20 cellular contexts compared by ENCODE assay signal in genomic region chr14:51491776-51492175, GRCh38.
A peak's percentile ranks its signal among the peaks of the same experiment; 100 is the strongest.
DNase-seq lines count a peak whose midpoint lies in the region; ATAC-seq, FAIRE-seq and TF ChIP-seq lines count a peak whose summit lies in the region.
"Had no signal": no experiment of that assay in that cellular context is flagged by ENCODE, and none has a peak within 500 bp of the region (broad histone marks: within the 10 kb centered on the region; RNA-seq: fewer than 3 reads in every experiment).

No MANE protein-coding gene starts in this region.

- TF ChIP-seq CTCF in IMR-90 (conservative IDR thresholded peaks at IDR 0.05; ENCODE audit: low read depth, low read length) (no peak), D721Med (IDR thresholded peaks at IDR 0.05; ENCODE audit: insufficient read depth, missing control alignments) (no peak)

- TF ChIP-seq RAD21 in IMR-90 (IDR thresholded peaks at IDR 0.05; ENCODE audit: low read length): no peak

- peak overlapping the region; percentile 6; the same call in 1 of the 2 replicates for H4K91ac ChIP-seq in IMR-90 (ENCODE audit: insufficient read depth, low read depth, low read length)

- DNase-seq in IMR-90 (no peak), dermis blood vessel endothelial cell (peak; percentile 27), left kidney (ENCODE audit: low read depth, low spot score) (peak; percentile 42), small intestine (peak; percentile 6), D721Med (ENCODE audit: insufficient read length, low spot score) (no peak)
- no peak for DNase-seq in activated CD4-positive, CD25-positive, alpha-beta regulatory T cell treated with anti-CD3 and anti-CD28 coated beads, Interleukin-2, amount 50 U/mL, for 72 hours
- no peak for DNase-seq in effector CD8-positive, alpha-beta T cell (lab: John Stamatoyannopoulos, UW)
- DNase-seq: Calu3; DMS79; NCI-H146; NCI-H2081 treated with DMSO at 0.1 percent for 48 hours; NCI-H345; NCI-H526 treated with DMSO at 0.1 percent for 48 hours; NK-92 treated with Interleukin-12 subunit alpha and Interleukin-12 subunit beta, amount 100 ng/mL, for 24 hours; OCI-M1 had no signal

- H3K14ac ChIP-seq in IMR-90 (replicated peaks; ENCODE audit: low read depth, low read length): peak overlapping the region; percentile 69

- ATAC-seq in IMR-90 (ENCODE audit: low read depth): no peak; the same call in none of the 2 replicates
- ATAC-seq: GM12878 had no signal

- H3K9me3 ChIP-seq in IMR-90 (ENCODE audit: control insufficient read depth, insufficient read depth, low read length) (0 out of 2 replicates have a peak, but pooled peaks cover 2% of the 10 kb centered on the region), small intestine (ENCODE audit: control insufficient read depth, low read depth) (no peaks in the 10 kb centered on the region)
- H3K9me3 ChIP-seq: HAP-1 had no signal

- no peaks in the 10 kb centered on the region for H4K20me1 ChIP-seq in IMR-90 (ENCODE audit: insufficient read depth, low read length)

- H3K18ac ChIP-seq in IMR-90 (ENCODE audit: low read depth, low read length): peak overlapping the region; percentile 39; the same call in 1 of the 2 replicates

- no peak overlapping the region for H2AK9ac ChIP-seq in IMR-90 (replicated peaks; ENCODE audit: low read depth, low read length, poor library complexity)

- FAIRE-seq in small intestine (lab: Jason Lieb, UNC): no peak
- FAIRE-seq in D721Med (lab: Jason Lieb, UNC): no peak
- FAIRE-seq: GM12878, GM18507, GM19239, HTR-8/SVneo had no signal

- no peak overlapping the region for H4K5ac ChIP-seq in IMR-90 (ENCODE audit: low read depth, low read length)

- H3K27ac ChIP-seq in IMR-90 (ENCODE audit: insufficient read depth, low read length) (no peak overlapping the region), small intestine (ENCODE audit: low read depth in 1 of 2, low read length in 1 of 2) (peak overlapping the region in 1 of 2 donors; percentile 47)

- no peaks in the 10 kb centered on the region for H3K27me3 ChIP-seq in IMR-90 (ENCODE audit: control insufficient read depth, insufficient read depth, low read length)
- no peaks in the 10 kb centered on the region for H3K27me3 ChIP-seq in small intestine (ENCODE audit: control insufficient read depth in 2 of 2, insufficient read depth in 2 of 2, low read length in 2 of 2)

- POLR2A ChIA-PET in IMR-90 (lab: Charles Lee; ENCODE audit: unreplicated experiment): no interaction called here

- TF ChIP-seq POLR2A in IMR-90 (IDR thresholded peaks at IDR 0.05; ENCODE audit: low read depth, low read length): no peak

- H3K4ac ChIP-seq in IMR-90 (ENCODE audit: low read depth, low read length): no peak overlapping the region

- WGBS in IMR-90 (ENCODE audit: extremely low coverage in 2 of 2, insufficient read length in 1 of 2), 2 experiments: 14% methylated on average over 1 of the region's 3 CpGs; no CpG with 5 or more reads in 1 of the 2 experiments
- WGBS in small intestine, 3 donors: 50 to 65% (median 53%) methylated on average over 3 of the region's 3 CpGs

- H2AFZ ChIP-seq in IMR-90 (replicated peaks; ENCODE audit: low read length, poor library complexity): peak overlapping the region; percentile 64

- H3K4me3 ChIP-seq in IMR-90 (ENCODE audit: insufficient read depth, low read depth, low read length): no peak overlapping the region
- no peak overlapping the region for H3K4me3 ChIP-seq in small intestine (ENCODE audit: low read depth in 1 of 2, low read length in 2 of 2)
- H3K4me3 ChIP-seq: GM12878, HAP-1 had no signal

- no peaks in the 10 kb centered on the region for H3K36me3 ChIP-seq in IMR-90 (ENCODE audit: control insufficient read depth, insufficient read depth, low read length)
- no peaks in the 10 kb centered on the region for H3K36me3 ChIP-seq in small intestine (ENCODE audit: control insufficient read depth in 2 of 2, insufficient read depth in 2 of 2, low read length in 2 of 2)
- H3K36me3 ChIP-seq: HAP-1 had no signal

- peaks cover 15% of the 10 kb centered on the region for H3K4me1 ChIP-seq in IMR-90 (ENCODE audit: control insufficient read depth, insufficient read depth, low read length)
- no peaks in the 10 kb centered on the region for H3K4me1 ChIP-seq in small intestine (ENCODE audit: control insufficient read depth in 2 of 2, insufficient read depth in 1 of 2, low read depth in 1 of 2, low read length in 1 of 2)
- H3K4me1 ChIP-seq: HAP-1 had no signal

- CTCF ChIA-PET in IMR-90 (lab: Yijun Ruan, JAX): interaction anchor here (1.3 to 1.5 kb wide), 2 partner anchors 63 to 288 kb away, joined by 3 read pairs; no protein-coding TSS in a partner anchor

- H3K9ac ChIP-seq in IMR-90 (ENCODE audit: low read depth, low read length): no peak overlapping the region

- H2BK120ac ChIP-seq in IMR-90 (ENCODE audit: low read depth, low read length): peak overlapping the region; percentile 23; the same call in 1 of the 2 replicates

- in situ Hi-C loops in IMR-90 (cut with MboI; ENCODE audit: low sequenced_read_pairs): no loop called here

- BruUV-seq in IMR-90 (replicated peaks; lab: Mats Ljungman, UMichigan): no TSS peak

- H3K9me1 ChIP-seq in IMR-90 (ENCODE audit: insufficient read depth, low read length): peaks cover 12% of the 10 kb centered on the region; the same call in 1 of the 2 replicates

- H2BK15ac ChIP-seq in IMR-90 (ENCODE audit: low read depth, low read length): peak overlapping the region; percentile 62

- dilution Hi-C loops in IMR-90 (cut with HindIII; ENCODE audit: low sequenced_read_pairs, unreplicated experiment): no loop called here

- H3K79me1 ChIP-seq in IMR-90 (ENCODE audit: low read depth in 1 of 2, low read length in 2 of 2): no peaks in the 10 kb centered on the region; a peak in 1 of 4 replicates

- peak overlapping the region; percentile 7; the same call in 1 of the 2 replicates for H2BK20ac ChIP-seq in IMR-90 (ENCODE audit: low read depth, low read length)

- no peak overlapping the region for H3K56ac ChIP-seq in IMR-90 (ENCODE audit: extremely low read depth, insufficient read depth, low read length)

- no peak overlapping the region for H3K4me2 ChIP-seq in IMR-90 (ENCODE audit: low read depth, low read length)

- intact Hi-C loops in IMR-90 (cut with micrococcal nuclease): no loop called here

- H2AK5ac ChIP-seq in IMR-90 (ENCODE audit: low read depth, low read length): no peak overlapping the region

- peak overlapping the region; percentile 44 to 78; a peak in 2 of 4 replicates for H4K8ac ChIP-seq in IMR-90 (ENCODE audit: low read depth in 2 of 2, low read length in 2 of 2)

- no peak overlapping the region for H3K23ac ChIP-seq in IMR-90 (ENCODE audit: low read depth, low read length)

- peak overlapping the region; percentile 20 for H2BK5ac ChIP-seq in IMR-90 (ENCODE audit: low read depth, low read length, poor library complexity, severe bottlenecking)

TF ChIP-seq in IMR-90, 13 proteins besides CTCF, POLR2A, EP300 and RAD21:
- TF ChIP-seq RFX5 (IDR thresholded peaks at IDR 0.05; ENCODE audit: low read depth, low read length) (no peak), RCOR1 (IDR thresholded peaks at IDR 0.05; ENCODE audit: insufficient replicate concordance, low read length) (no peak), FOS (IDR thresholded peaks at IDR 0.05; ENCODE audit: low read depth, low read length) (no peak), CHD1 (IDR thresholded peaks at IDR 0.05; ENCODE audit: low read depth, low read length) (no peak), MAFK (IDR thresholded peaks at IDR 0.05; ENCODE audit: low read depth, low read length) (no peak), CEBPB (IDR thresholded peaks at IDR 0.05; ENCODE audit: low read depth, low read length) (no peak), NFE2L2 (IDR thresholded peaks at IDR 0.05; ENCODE audit: low read depth, low read length) (no peak), MXI1 (IDR thresholded peaks at IDR 0.05; ENCODE audit: borderline replicate concordance, low read depth, low read length) (no peak), BHLHE40 (IDR thresholded peaks at IDR 0.05; ENCODE audit: low read depth, low read length) (no peak), SMC3 (IDR thresholded peaks at IDR 0.05; ENCODE audit: low read depth, low read length) (no peak), ELK1 (IDR thresholded peaks at IDR 0.05; ENCODE audit: borderline replicate concordance, low read depth, low read length) (no peak), USF2 (IDR thresholded peaks at IDR 0.05; ENCODE audit: low read depth, low read length) (no peak), MAZ (IDR thresholded peaks at IDR 0.05; ENCODE audit: borderline replicate concordance, low read depth, low read length) (no peak)
TF ChIP-seq in IMR-90: peak in this region for 0.

Comparison
In these comparisons a context has a peak if more than half of its experiments do, and no peak if none do; other contexts are left out.
1. DNase-seq: peak in dermis blood vessel endothelial cell (single experiment), left kidney (single experiment) and small intestine (single experiment); none in IMR-90 (single experiment), activated CD4-positive, CD25-positive, alpha-beta regulatory T cell treated with anti-CD3 and anti-CD28 coated beads, Interleukin-2, amount 50 U/mL, for 72 hours (single experiment), D721Med (single experiment) and effector CD8-positive, alpha-beta T cell (single experiment).